In the genomic region with DNA sequence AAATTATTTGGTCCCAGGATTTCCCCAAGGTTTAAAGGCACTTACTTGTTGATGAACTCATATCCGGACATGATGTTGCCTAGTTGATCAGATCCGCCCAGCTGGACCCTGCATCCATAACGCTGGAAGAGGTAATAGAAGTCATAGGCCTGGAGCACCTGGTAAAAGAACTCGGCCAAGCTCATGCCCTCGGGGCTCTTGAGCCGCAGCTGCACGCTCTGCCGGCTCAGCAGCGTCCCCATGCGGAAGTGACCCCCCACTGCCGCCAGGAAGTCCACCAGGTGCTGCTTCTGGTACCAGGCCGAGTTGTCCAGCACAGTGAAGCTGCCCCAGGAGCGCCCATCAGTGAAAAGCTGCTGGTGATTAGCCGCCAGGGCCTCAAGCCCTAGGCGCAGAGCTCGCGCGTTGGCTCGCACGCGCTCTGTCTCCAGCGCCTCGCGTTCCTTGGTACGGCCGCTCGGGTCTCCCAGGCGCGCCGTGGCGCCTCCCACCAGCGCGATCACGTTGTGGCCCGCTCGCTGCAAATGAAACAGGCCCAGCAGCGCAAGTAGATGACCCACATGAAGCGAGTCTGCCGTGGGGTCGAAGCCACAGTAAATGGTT, we compare ENCODE assay signal across 8 cellular contexts.
DNase-seq lines count a peak whose midpoint lies in the region; ATAC-seq and TF ChIP-seq lines count a peak whose summit lies in the region.

No MANE protein-coding gene starts in this region.

- ATAC-seq in HG02588 (IDR thresholded peaks at IDR 0.05; ENCODE audit: unreplicated experiment), result peak; percentile 75

- TF ChIP-seq CTCF in GM12872 (IDR thresholded peaks at IDR 0.05; ENCODE audit: insufficient read depth, low read depth, low read length), result peak; percentile 99

- peak; percentile 90 for DNase-seq in NAMALWA (ENCODE audit: low spot score)
- DNase-seq in T-helper 1 cell, result peak; percentile 37 to 81 (median 46)
- DNase-seq in hepatic stellate cell (ENCODE audit: low spot score), result peak; percentile 35
- DNase-seq in retina, result peak; percentile 83
- DNase-seq in cortex of kidney (lab: John Stamatoyannopoulos, UW), result no peak

- peak overlapping the region; percentile 94 for H3K27ac ChIP-seq in angular gyrus (ENCODE audit: low read depth, low read length)
